ENCODE assay signal across 1 cellular context in genomic region chr1:24692351-24692980, GRCh38.
TF ChIP-seq lines count a peak whose summit lies in the region.

No MANE protein-coding gene starts in this region.

TF ChIP-seq in HepG2, 621 proteins besides CTCF, POLR2A, EP300 and RAD21:
- TF ChIP-seq CREB1 (IDR thresholded peaks at IDR 0.05) (peak; percentile 59; the same call in 1 of the 2 replicates), CREB1 (CRISPR knock-in tag; IDR thresholded peaks at IDR 0.05) (no peak), IKZF4 (CRISPR knock-in tag; IDR thresholded peaks at IDR 0.05; ENCODE audit: borderline replicate concordance, low read depth, not compliant biosample characterization) (no peak), SATB2 (CRISPR knock-in tag; IDR thresholded peaks at IDR 0.05) (no peak), GTF3A (CRISPR knock-in tag; conservative IDR thresholded peaks at IDR 0.05) (no peak), ZNF121 (CRISPR knock-in tag; IDR thresholded peaks at IDR 0.05) (no peak), ZFP36L1 (CRISPR knock-in tag; IDR thresholded peaks at IDR 0.05) (no peak), ZMYM2 (CRISPR knock-in tag; IDR thresholded peaks at IDR 0.05) (no peak), HMG20A (CRISPR knock-in tag; IDR thresholded peaks at IDR 0.05; ENCODE audit: borderline replicate concordance) (no peak)
